ENCODE assay signal across 8 cellular contexts in the genomic region with DNA sequence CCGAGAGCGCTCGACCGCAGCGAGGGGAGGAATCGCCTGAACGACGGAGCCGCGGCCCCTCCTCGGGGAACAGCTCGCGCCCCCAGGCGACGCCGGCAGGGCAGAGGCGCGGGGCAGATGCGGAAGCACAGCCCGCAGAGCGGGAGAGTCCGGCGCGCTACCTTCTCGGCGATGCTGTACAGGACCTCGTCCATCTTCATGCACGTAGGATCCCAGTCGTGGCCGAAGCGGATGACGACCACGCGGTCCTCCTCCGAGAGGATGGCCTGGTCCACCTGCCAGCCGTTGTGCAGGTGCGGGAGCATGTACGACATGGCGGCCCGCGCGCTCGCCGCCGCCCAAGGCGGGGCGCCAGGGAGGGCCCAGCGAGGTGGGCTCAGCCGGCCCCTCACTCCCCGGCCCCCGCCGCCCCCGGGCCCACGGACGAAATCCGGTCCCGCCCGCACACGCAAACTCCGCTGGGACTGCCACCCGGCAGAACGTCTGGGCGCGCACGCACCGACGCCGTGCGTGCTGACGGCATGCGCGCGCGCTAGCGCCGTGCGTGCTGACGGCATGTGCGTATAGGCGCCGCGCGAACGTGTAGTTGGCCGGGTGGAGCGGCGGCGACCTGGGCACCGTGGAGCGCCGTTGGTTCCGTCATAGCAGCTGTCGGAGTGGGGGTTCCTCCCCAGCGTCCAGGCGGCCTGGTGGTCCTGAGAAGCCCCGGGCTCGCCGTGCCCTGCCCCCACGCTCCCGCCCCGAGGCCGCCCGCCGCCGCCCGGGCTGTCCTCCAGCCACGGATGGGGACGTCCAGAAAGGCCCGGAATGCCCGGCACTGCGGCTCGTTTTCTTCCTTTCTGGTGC. TPM values are rescaled to one million over a fixed set of nuclear protein-coding genes. Genes with fewer than 3 reads are reported as not detected.
DNase-seq lines count a peak whose midpoint lies in the region; ATAC-seq and TF ChIP-seq lines count a peak whose summit lies in the region.

A gene with protein sequence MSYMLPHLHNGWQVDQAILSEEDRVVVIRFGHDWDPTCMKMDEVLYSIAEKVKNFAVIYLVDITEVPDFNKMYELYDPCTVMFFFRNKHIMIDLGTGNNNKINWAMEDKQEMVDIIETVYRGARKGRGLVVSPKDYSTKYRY (minus strand): TSS at position 485 of the 846 bp plus-strand sequence. CDS start 171 bp downstream, at position 314.

- no peaks in the 10 kb centered on the region for H3K9me3 Mint-ChIP-seq in T-cell
- no peaks in the 10 kb centered on the region for H3K9me3 Mint-ChIP-seq in progenitor cell of endocrine pancreas (ENCODE audit: low read depth)

- peak; percentile 97 for ATAC-seq in HG02623 (IDR thresholded peaks at IDR 0.05; ENCODE audit: unreplicated experiment)
- peak; percentile 96 to 98 (median 97) for ATAC-seq in T-cell (replicated peaks in 1 of 4)
- peak; percentile 97 to 99 (median 98) for ATAC-seq in heart left ventricle
- ATAC-seq in upper lobe of right lung: peak; percentile 99

- intact Hi-C loops in heart left ventricle (cut with DNase I): loop anchor here in 7 of 10 donors (1.0 to 10.0 kb wide), 10 partner anchors 36 to 84 kb away; partner anchors contain the start of genes RBFA (in 5 of the 7) and SLC66A2 (in 2 of the 7)
- intact Hi-C loops in upper lobe of right lung (cut with DNase I): no loop called here

- H3K4me3 Mint-ChIP-seq in T-cell (peak within 1 kb of the TSS; percentile 86 to 90 (median 89)), progenitor cell of endocrine pancreas (ENCODE audit: low read depth) (peak within 1 kb of the TSS; percentile 98)

- peak within 1 kb of the TSS; percentile 95 for H3K27ac ChIP-seq in adipose tissue (ENCODE audit: low read depth, low read length)
- H3K27ac ChIP-seq in heart left ventricle: peak within 1 kb of the TSS; percentile 84 to 99 (median 96)
- H3K27ac ChIP-seq in upper lobe of right lung: peak within 1 kb of the TSS; percentile 98

- DNase-seq in NCI-H1092 treated with DMSO at 0.1 percent for 48 hours (lab: John Stamatoyannopoulos, UW) (peak; percentile 90), T-cell (peak; percentile 70 to 89 (median 82)), heart left ventricle (peak; percentile 86 to 93 (median 90)), progenitor cell of endocrine pancreas (ENCODE audit: low spot score, unreplicated experiment) (peak; percentile 50), upper lobe of right lung (peak; percentile 94)

- no peaks in the 10 kb centered on the region for H3K27me3 Mint-ChIP-seq in T-cell
- H3K27me3 Mint-ChIP-seq in progenitor cell of endocrine pancreas: no peaks in the 10 kb centered on the region

- H3K4me1 ChIP-seq in heart left ventricle: peaks cover 0 to 43% (median 20%) of the 10 kb centered on the region in 12 donors
- peaks cover 24% of the 10 kb centered on the region for H3K4me1 ChIP-seq in upper lobe of right lung

- H3K36me3 ChIP-seq in heart left ventricle: peaks cover 0 to 29% (median 10%) of the 10 kb centered on the region in 9 donors
- no peaks in the 10 kb centered on the region for H3K36me3 ChIP-seq in upper lobe of right lung

- H3K27ac Mint-ChIP-seq in T-cell: peak within 1 kb of the TSS; percentile 91 to 93
- peak within 1 kb of the TSS; percentile 99 for H3K27ac Mint-ChIP-seq in progenitor cell of endocrine pancreas

- no peaks in the 10 kb centered on the region for H3K9me3 ChIP-seq in heart left ventricle
- no peaks in the 10 kb centered on the region for H3K9me3 ChIP-seq in upper lobe of right lung

- H3K27me3 ChIP-seq in heart left ventricle: no peaks in the 10 kb centered on the region
- no peaks in the 10 kb centered on the region for H3K27me3 ChIP-seq in upper lobe of right lung

- 0% methylated on average over 86 to 112 of the region's 112 CpGs for WGBS in adipose tissue, 3 donors
- WGBS in heart left ventricle, 4 donors: 0 to 1% (median 0%) methylated on average over 62 to 112 of the region's 112 CpGs

- H3K4me1 Mint-ChIP-seq in T-cell (peaks cover 41 to 48% (median 45%) of the 10 kb centered on the region in 3 donors), progenitor cell of endocrine pancreas (ENCODE audit: low read depth) (peaks cover 16% of the 10 kb centered on the region)

- POLR2A ChIA-PET in T-cell (lab: Charles Lee): no interaction called here

- peak; percentile 58 to 94 for TF ChIP-seq POLR2A in heart left ventricle (IDR thresholded peaks at IDR 0.05)

- CTCF ChIA-PET in T-cell (lab: Charles Lee): interaction anchor here (0.7 to 1.6 kb wide), 3 partner anchors 22 to 46 kb away, joined by 3 to 9 read pairs (median 4); partner anchors contain the start of genes RBFA (in 1 of the 2) and SLC66A2 (in 1 of the 2)

- H3K4me3 ChIP-seq in GM12875 (ENCODE audit: low read depth, low read length) (peak within 1 kb of the TSS; percentile 87), heart left ventricle (peak within 1 kb of the TSS; percentile 67 to 99 (median 92)), upper lobe of right lung (peak within 1 kb of the TSS; percentile 94)

- H3K36me3 Mint-ChIP-seq in T-cell (peaks cover 16% of the 10 kb centered on the region), progenitor cell of endocrine pancreas (ENCODE audit: insufficient read depth) (peaks cover 3% of the 10 kb centered on the region)

- TF ChIP-seq CTCF in GM12875 (IDR thresholded peaks at IDR 0.05; ENCODE audit: borderline replicate concordance, insufficient read depth, low read depth, low read length): peak; percentile 37; the same call in 1 of the 2 replicates
- peak in 6 of 12 donors; percentile 21 to 56 (median 47) for TF ChIP-seq CTCF in heart left ventricle (IDR thresholded peaks at IDR 0.05)
- peak; percentile 39 for TF ChIP-seq CTCF in progenitor cell of endocrine pancreas (IDR thresholded peaks at IDR 0.05; ENCODE audit: unreplicated experiment)
- TF ChIP-seq CTCF in upper lobe of right lung (IDR thresholded peaks at IDR 0.05): peak; percentile 37

RNA-seq across cellular contexts. Expression of the gene that starts here (rescaled TPM):
- total RNA-seq in T-cell (10 to 100 TPM; 61.2 to 77.8 (median 72.7) TPM), heart left ventricle (100 to 1,000 TPM in 2 of 9 donors, 10 to 100 TPM in 7; 35.2 to 113 (median 90.9) TPM), progenitor cell of endocrine pancreas (103 and 104 TPM in 2 replicates), upper lobe of right lung (80.7 TPM)
- polyA plus RNA-seq in adipose tissue (10 to 100 TPM; 55.5 to 83.2 (median 69.3) TPM), heart left ventricle (100 to 1,000 TPM in 1 of 2 donors, 10 to 100 TPM in 1; 94.6 to 139 TPM)

Comparison
In these comparisons a context has a peak if more than half of its experiments do, and no peak if none do; other contexts are left out.
1. Peak in every context shown above with its lines: DNase-seq, ATAC-seq, H3K4me3 ChIP-seq and H3K27ac ChIP-seq.